ENCODE assay signal across 1 cellular context in the genomic region with DNA sequence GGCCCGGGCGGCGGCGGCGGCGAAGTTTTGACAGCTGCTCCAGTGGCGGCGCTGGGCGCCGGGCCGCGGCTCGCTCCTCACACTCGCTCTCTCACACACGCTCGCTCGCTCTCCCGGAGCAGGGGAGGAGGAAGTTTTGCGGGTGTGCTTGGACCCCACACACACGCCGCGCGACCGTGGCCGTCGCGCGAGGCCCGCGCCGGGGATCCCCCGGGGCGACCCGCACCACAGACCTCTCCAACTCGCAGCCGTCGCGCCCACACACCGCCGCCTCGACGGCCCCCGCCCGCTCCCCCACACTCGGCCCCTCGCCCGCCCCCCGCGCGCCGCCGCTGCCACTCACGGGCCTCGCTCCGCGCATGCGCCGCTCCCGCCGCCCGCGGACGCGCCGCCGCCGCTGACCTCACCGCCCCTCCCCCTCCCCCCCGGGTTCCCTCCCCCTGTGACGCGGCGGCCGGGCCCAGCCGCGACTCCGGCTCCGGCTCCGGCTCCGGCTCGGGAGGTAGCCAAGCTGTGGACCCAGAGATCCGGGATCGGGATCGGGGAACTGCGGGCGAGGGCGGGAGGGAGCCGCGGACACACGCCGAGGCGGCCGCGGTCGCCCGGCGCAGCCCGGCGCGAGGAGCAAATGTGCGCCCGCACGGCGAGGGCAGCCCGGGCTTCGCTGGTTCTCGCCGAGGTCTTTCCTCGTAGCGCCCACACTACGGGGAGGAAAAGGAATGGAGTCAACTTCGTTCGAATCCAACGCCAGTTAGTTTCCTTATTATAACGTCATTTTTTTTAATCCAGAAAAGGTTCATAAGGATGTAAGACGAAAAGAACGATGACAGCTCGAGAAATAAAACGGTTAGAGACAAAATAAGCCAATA.
TF ChIP-seq lines count a peak whose summit lies in the region.

No MANE protein-coding gene starts in this region.

TF ChIP-seq in HepG2, 621 proteins besides CTCF, POLR2A, EP300 and RAD21 (continued from another document and continues in another):
- 0 out of 2 replicates have a peak, but pooled peaks have one; percentile 50 for TF ChIP-seq ZNF616 (CRISPR knock-in tag; IDR thresholded peaks at IDR 0.05; ENCODE audit: low read depth)
- TF ChIP-seq KDM5A (IDR thresholded peaks at IDR 0.05; ENCODE audit: borderline replicate concordance, low read length), result no peak
- TF ChIP-seq, protein P1, sequence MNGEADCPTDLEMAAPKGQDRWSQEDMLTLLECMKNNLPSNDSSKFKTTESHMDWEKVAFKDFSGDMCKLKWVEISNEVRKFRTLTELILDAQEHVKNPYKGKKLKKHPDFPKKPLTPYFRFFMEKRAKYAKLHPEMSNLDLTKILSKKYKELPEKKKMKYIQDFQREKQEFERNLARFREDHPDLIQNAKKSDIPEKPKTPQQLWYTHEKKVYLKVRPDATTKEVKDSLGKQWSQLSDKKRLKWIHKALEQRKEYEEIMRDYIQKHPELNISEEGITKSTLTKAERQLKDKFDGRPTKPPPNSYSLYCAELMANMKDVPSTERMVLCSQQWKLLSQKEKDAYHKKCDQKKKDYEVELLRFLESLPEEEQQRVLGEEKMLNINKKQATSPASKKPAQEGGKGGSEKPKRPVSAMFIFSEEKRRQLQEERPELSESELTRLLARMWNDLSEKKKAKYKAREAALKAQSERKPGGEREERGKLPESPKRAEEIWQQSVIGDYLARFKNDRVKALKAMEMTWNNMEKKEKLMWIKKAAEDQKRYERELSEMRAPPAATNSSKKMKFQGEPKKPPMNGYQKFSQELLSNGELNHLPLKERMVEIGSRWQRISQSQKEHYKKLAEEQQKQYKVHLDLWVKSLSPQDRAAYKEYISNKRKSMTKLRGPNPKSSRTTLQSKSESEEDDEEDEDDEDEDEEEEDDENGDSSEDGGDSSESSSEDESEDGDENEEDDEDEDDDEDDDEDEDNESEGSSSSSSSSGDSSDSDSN (CRISPR knock-in tag; IDR thresholded peaks at IDR 0.05), result peak; percentile 93
- TF ChIP-seq, protein P2, sequence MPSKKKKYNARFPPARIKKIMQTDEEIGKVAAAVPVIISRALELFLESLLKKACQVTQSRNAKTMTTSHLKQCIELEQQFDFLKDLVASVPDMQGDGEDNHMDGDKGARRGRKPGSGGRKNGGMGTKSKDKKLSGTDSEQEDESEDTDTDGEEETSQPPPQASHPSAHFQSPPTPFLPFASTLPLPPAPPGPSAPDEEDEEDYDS (CRISPR knock-in tag; IDR thresholded peaks at IDR 0.05), result no peak; the same call in 1 of the 2 replicates
- no peak for TF ChIP-seq ZIK1 (CRISPR knock-in tag; IDR thresholded peaks at IDR 0.05; ENCODE audit: borderline replicate concordance, low read depth)
- peak; percentile 66 for TF ChIP-seq ZFX (CRISPR knock-in tag; IDR thresholded peaks at IDR 0.05; ENCODE audit: low read depth)
- peak; percentile 57 for TF ChIP-seq HOXA3 (CRISPR knock-in tag; IDR thresholded peaks at IDR 0.05)
- TF ChIP-seq HMG20A (CRISPR knock-in tag; IDR thresholded peaks at IDR 0.05; ENCODE audit: borderline replicate concordance), result no peak
- TF ChIP-seq, protein P3, sequence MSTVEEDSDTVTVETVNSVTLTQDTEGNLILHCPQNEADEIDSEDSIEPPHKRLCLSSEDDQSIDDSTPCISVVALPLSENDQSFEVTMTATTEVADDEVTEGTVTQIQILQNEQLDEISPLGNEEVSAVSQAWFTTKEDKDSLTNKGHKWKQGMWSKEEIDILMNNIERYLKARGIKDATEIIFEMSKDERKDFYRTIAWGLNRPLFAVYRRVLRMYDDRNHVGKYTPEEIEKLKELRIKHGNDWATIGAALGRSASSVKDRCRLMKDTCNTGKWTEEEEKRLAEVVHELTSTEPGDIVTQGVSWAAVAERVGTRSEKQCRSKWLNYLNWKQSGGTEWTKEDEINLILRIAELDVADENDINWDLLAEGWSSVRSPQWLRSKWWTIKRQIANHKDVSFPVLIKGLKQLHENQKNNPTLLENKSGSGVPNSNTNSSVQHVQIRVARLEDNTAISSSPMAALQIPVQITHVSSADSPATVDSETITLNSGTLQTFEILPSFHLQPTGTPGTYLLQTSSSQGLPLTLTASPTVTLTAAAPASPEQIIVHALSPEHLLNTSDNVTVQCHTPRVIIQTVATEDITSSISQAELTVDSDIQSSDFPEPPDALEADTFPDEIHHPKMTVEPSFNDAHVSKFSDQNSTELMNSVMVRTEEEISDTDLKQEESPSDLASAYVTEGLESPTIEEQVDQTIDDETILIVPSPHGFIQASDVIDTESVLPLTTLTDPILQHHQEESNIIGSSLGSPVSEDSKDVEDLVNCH (CRISPR knock-in tag; IDR thresholded peaks at IDR 0.05), result no peak
- TF ChIP-seq CREB1 (IDR thresholded peaks at IDR 0.05), result no peak
- peak; percentile 55; the same call in 1 of the 2 replicates for TF ChIP-seq CREB1 (CRISPR knock-in tag; IDR thresholded peaks at IDR 0.05)
- no peak for TF ChIP-seq HNRNPUL1 (IDR thresholded peaks at IDR 0.05; ENCODE audit: low read depth, low read length)
- peak; percentile 97 for TF ChIP-seq ZNF777 (CRISPR knock-in tag; IDR thresholded peaks at IDR 0.05)
- TF ChIP-seq, protein P4, sequence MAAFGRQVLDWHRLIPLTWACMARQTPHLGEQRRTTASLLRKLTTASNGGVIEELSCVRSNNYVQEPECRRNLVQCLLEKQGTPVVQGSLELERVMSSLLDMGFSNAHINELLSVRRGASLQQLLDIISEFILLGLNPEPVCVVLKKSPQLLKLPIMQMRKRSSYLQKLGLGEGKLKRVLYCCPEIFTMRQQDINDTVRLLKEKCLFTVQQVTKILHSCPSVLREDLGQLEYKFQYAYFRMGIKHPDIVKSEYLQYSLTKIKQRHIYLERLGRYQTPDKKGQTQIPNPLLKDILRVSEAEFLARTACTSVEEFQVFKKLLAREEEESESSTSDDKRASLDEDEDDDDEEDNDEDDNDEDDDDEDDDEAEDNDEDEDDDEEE (CRISPR knock-in tag; IDR thresholded peaks at IDR 0.05), result peak; percentile 83; the same call in 1 of the 2 replicates
- TF ChIP-seq, protein P5, sequence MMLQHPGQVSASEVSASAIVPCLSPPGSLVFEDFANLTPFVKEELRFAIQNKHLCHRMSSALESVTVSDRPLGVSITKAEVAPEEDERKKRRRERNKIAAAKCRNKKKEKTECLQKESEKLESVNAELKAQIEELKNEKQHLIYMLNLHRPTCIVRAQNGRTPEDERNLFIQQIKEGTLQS (CRISPR knock-in tag; IDR thresholded peaks at IDR 0.05), result no peak; the same call in 1 of the 2 replicates
- TF ChIP-seq POLR2AphosphoS2 (IDR thresholded peaks at IDR 0.05; ENCODE audit: low read depth, low read length), result no peak
- peak; percentile 77; the same call in 1 of the 2 replicates for TF ChIP-seq ZNF788 (CRISPR knock-in tag; IDR thresholded peaks at IDR 0.05; ENCODE audit: borderline replicate concordance)
- no peak for TF ChIP-seq NCOA1 (CRISPR knock-in tag; IDR thresholded peaks at IDR 0.05)
- TF ChIP-seq ZFYVE20 (CRISPR knock-in tag; IDR thresholded peaks at IDR 0.05; ENCODE audit: borderline replicate concordance, low read depth), result no peak
- no peak for TF ChIP-seq CHD2 (IDR thresholded peaks at IDR 0.05; ENCODE audit: low read depth, low read length)
- TF ChIP-seq, protein P6, sequence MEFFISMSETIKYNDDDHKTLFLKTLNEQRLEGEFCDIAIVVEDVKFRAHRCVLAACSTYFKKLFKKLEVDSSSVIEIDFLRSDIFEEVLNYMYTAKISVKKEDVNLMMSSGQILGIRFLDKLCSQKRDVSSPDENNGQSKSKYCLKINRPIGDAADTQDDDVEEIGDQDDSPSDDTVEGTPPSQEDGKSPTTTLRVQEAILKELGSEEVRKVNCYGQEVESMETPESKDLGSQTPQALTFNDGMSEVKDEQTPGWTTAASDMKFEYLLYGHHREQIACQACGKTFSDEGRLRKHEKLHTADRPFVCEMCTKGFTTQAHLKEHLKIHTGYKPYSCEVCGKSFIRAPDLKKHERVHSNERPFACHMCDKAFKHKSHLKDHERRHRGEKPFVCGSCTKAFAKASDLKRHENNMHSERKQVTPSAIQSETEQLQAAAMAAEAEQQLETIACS (CRISPR knock-in tag; IDR thresholded peaks at IDR 0.05), result peak; percentile 73
- 0 out of 2 replicates have a peak, but pooled peaks have one; percentile 24 for TF ChIP-seq ETV6 (CRISPR knock-in tag; conservative IDR thresholded peaks at IDR 0.05)
- no peak for TF ChIP-seq MED13 (CRISPR knock-in tag; IDR thresholded peaks at IDR 0.05)
- no peak for TF ChIP-seq PRMT3 (CRISPR knock-in tag; IDR thresholded peaks at IDR 0.05; ENCODE audit: borderline replicate concordance, low read depth)
- TF ChIP-seq HCFC1 (IDR thresholded peaks at IDR 0.05; ENCODE audit: low read depth, low read length), result 0 out of 2 replicates have a peak, but pooled peaks have one; percentile 14
- TF ChIP-seq, protein P7, sequence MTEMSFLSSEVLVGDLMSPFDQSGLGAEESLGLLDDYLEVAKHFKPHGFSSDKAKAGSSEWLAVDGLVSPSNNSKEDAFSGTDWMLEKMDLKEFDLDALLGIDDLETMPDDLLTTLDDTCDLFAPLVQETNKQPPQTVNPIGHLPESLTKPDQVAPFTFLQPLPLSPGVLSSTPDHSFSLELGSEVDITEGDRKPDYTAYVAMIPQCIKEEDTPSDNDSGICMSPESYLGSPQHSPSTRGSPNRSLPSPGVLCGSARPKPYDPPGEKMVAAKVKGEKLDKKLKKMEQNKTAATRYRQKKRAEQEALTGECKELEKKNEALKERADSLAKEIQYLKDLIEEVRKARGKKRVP (CRISPR knock-in tag; IDR thresholded peaks at IDR 0.05), result no peak
- TF ChIP-seq, protein P8, sequence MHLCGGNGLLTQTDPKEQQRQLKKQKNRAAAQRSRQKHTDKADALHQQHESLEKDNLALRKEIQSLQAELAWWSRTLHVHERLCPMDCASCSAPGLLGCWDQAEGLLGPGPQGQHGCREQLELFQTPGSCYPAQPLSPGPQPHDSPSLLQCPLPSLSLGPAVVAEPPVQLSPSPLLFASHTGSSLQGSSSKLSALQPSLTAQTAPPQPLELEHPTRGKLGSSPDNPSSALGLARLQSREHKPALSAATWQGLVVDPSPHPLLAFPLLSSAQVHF (CRISPR knock-in tag; IDR thresholded peaks at IDR 0.05), result 0 out of 2 replicates have a peak, but pooled peaks have one; percentile 41
- TF ChIP-seq NKX3-1 (CRISPR knock-in tag; IDR thresholded peaks at IDR 0.05), result 0 out of 2 replicates have a peak, but pooled peaks have one; percentile 31
- TF ChIP-seq BHLHE40 (IDR thresholded peaks at IDR 0.05; ENCODE audit: low read length), result peak; percentile 39; the same call in 1 of the 2 replicates
- TF ChIP-seq, protein P9, sequence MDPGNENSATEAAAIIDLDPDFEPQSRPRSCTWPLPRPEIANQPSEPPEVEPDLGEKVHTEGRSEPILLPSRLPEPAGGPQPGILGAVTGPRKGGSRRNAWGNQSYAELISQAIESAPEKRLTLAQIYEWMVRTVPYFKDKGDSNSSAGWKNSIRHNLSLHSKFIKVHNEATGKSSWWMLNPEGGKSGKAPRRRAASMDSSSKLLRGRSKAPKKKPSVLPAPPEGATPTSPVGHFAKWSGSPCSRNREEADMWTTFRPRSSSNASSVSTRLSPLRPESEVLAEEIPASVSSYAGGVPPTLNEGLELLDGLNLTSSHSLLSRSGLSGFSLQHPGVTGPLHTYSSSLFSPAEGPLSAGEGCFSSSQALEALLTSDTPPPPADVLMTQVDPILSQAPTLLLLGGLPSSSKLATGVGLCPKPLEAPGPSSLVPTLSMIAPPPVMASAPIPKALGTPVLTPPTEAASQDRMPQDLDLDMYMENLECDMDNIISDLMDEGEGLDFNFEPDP (CRISPR knock-in tag; conservative IDR thresholded peaks at IDR 0.05), result 0 out of 2 replicates have a peak, but pooled peaks have one; percentile 49
- TF ChIP-seq KDM6A (CRISPR knock-in tag; IDR thresholded peaks at IDR 0.05; ENCODE audit: low read depth), result no peak
- TF ChIP-seq MIER3 (CRISPR knock-in tag; IDR thresholded peaks at IDR 0.05; ENCODE audit: borderline replicate concordance), result no peak; the same call in 1 of the 2 replicates
- peak; percentile 74; the same call in 1 of the 2 replicates for TF ChIP-seq ZNF501 (CRISPR knock-in tag; IDR thresholded peaks at IDR 0.05)
- TF ChIP-seq ZNF703 (CRISPR knock-in tag; IDR thresholded peaks at IDR 0.05; ENCODE audit: borderline replicate concordance), result no peak
- TF ChIP-seq, protein P10, sequence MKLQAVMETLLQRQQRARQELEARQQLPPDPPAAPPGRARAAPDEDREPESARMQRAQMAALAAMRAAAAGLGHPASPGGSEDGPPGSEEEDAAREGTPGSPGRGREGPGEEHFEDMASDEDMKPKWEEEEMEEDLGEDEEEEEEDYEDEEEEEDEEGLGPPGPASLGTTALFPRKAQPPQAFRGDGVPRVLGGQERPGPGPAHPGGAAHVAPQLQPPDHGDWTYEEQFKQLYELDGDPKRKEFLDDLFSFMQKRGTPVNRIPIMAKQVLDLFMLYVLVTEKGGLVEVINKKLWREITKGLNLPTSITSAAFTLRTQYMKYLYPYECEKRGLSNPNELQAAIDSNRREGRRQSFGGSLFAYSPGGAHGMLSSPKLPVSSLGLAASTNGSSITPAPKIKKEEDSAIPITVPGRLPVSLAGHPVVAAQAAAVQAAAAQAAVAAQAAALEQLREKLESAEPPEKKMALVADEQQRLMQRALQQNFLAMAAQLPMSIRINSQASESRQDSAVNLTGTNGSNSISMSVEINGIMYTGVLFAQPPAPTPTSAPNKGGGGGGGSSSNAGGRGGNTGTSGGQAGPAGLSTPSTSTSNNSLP (IDR thresholded peaks at IDR 0.05; ENCODE audit: low read depth, low read length), result peak; percentile 29; the same call in 1 of the 2 replicates
- no peak for TF ChIP-seq MLLT10 (CRISPR knock-in tag; IDR thresholded peaks at IDR 0.05)
- no peak for TF ChIP-seq ZNF678 (CRISPR knock-in tag; IDR thresholded peaks at IDR 0.05)
- TF ChIP-seq SRY (CRISPR knock-in tag; IDR thresholded peaks at IDR 0.05), result 0 out of 2 replicates have a peak, but pooled peaks have one; percentile 35
- peak; percentile 72 for TF ChIP-seq SRSF4 (IDR thresholded peaks at IDR 0.05; ENCODE audit: low read depth, low read length, poor library complexity, severe bottlenecking)
- no peak for TF ChIP-seq MBD4 (IDR thresholded peaks at IDR 0.05; ENCODE audit: borderline replicate concordance, low read length)
- TF ChIP-seq NR1H2 (CRISPR knock-in tag; IDR thresholded peaks at IDR 0.05; ENCODE audit: borderline replicate concordance, low read depth), result no peak
- peak; percentile 59 for TF ChIP-seq XRCC5 (optimal IDR thresholded peaks at IDR 0.05; ENCODE audit: low read length)
- TF ChIP-seq, protein P11, sequence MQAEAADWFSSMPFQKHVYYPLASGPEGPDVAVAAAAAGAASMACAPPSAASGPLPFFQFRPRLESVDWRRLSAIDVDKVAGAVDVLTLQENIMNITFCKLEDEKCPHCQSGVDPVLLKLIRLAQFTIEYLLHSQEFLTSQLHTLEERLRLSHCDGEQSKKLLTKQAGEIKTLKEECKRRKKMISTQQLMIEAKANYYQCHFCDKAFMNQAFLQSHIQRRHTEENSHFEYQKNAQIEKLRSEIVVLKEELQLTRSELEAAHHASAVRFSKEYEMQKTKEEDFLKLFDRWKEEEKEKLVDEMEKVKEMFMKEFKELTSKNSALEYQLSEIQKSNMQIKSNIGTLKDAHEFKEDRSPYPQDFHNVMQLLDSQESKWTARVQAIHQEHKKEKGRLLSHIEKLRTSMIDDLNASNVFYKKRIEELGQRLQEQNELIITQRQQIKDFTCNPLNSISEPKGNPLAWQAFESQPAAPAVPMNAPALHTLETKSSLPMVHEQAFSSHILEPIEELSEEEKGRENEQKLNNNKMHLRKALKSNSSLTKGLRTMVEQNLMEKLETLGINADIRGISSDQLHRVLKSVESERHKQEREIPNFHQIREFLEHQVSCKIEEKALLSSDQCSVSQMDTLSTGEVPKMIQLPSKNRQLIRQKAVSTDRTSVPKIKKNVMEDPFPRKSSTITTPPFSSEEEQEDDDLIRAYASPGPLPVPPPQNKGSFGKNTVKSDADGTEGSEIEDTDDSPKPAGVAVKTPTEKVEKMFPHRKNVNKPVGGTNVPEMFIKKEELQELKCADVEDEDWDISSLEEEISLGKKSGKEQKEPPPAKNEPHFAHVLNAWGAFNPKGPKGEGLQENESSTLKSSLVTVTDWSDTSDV (CRISPR knock-in tag; IDR thresholded peaks at IDR 0.05), result no peak
- no peak for TF ChIP-seq MEIS2 (CRISPR knock-in tag; IDR thresholded peaks at IDR 0.05)
- no peak for TF ChIP-seq ZNF615 (CRISPR knock-in tag; IDR thresholded peaks at IDR 0.05; ENCODE audit: borderline replicate concordance)
